Comparison of ENCODE assay signal across 1 cellular context in genomic region chr16:88487920-88488842, GRCh38.
TF ChIP-seq lines count a peak whose summit lies in the region.

No MANE protein-coding gene starts in this region.

TF ChIP-seq in HepG2, 621 proteins besides CTCF, POLR2A, EP300 and RAD21 (continued from another document and continues in another):
- peak; percentile 100 for TF ChIP-seq NR1H2 (CRISPR knock-in tag; IDR thresholded peaks at IDR 0.05; ENCODE audit: borderline replicate concordance, low read depth)
- TF ChIP-seq PITX1 (CRISPR knock-in tag; IDR thresholded peaks at IDR 0.05) = peak; percentile 99
- peak; percentile 100 for TF ChIP-seq ERF (CRISPR knock-in tag; IDR thresholded peaks at IDR 0.05)
- TF ChIP-seq MIXL1 (CRISPR knock-in tag; IDR thresholded peaks at IDR 0.05) = peak; percentile 100
- TF ChIP-seq, protein P1, sequence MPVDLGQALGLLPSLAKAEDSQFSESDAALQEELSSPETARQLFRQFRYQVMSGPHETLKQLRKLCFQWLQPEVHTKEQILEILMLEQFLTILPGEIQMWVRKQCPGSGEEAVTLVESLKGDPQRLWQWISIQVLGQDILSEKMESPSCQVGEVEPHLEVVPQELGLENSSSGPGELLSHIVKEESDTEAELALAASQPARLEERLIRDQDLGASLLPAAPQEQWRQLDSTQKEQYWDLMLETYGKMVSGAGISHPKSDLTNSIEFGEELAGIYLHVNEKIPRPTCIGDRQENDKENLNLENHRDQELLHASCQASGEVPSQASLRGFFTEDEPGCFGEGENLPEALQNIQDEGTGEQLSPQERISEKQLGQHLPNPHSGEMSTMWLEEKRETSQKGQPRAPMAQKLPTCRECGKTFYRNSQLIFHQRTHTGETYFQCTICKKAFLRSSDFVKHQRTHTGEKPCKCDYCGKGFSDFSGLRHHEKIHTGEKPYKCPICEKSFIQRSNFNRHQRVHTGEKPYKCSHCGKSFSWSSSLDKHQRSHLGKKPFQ (CRISPR knock-in tag; IDR thresholded peaks at IDR 0.05; ENCODE audit: insufficient replicate concordance) = peak; percentile 100
- peak; percentile 100 for TF ChIP-seq ZNF678 (CRISPR knock-in tag; IDR thresholded peaks at IDR 0.05)
- peak; percentile 100 for TF ChIP-seq ASH2L (IDR thresholded peaks at IDR 0.05; ENCODE audit: insufficient read length, low read depth, low read length)
- TF ChIP-seq CEBPB (IDR thresholded peaks at IDR 0.05; ENCODE audit: borderline replicate concordance, low read depth, low read length) = no peak
- peak; percentile 100 for TF ChIP-seq ZNF761 (CRISPR knock-in tag; conservative IDR thresholded peaks at IDR 0.05)
- TF ChIP-seq, protein P2, sequence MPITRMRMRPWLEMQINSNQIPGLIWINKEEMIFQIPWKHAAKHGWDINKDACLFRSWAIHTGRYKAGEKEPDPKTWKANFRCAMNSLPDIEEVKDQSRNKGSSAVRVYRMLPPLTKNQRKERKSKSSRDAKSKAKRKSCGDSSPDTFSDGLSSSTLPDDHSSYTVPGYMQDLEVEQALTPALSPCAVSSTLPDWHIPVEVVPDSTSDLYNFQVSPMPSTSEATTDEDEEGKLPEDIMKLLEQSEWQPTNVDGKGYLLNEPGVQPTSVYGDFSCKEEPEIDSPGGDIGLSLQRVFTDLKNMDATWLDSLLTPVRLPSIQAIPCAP (CRISPR knock-in tag; IDR thresholded peaks at IDR 0.05; ENCODE audit: low read depth) = peak; percentile 100
- TF ChIP-seq ZNF563 (CRISPR knock-in tag; IDR thresholded peaks at IDR 0.05) = peak; percentile 100
- no peak for TF ChIP-seq SRSF9 (IDR thresholded peaks at IDR 0.05; ENCODE audit: borderline replicate concordance, insufficient read depth, low read depth, low read length, poor library complexity, severe bottlenecking)
- peak; percentile 99 for TF ChIP-seq MTF2 (CRISPR knock-in tag; IDR thresholded peaks at IDR 0.05; ENCODE audit: borderline replicate concordance)
- peak; percentile 100 for TF ChIP-seq NRL (CRISPR knock-in tag; IDR thresholded peaks at IDR 0.05; ENCODE audit: borderline replicate concordance)
- peak; percentile 71 for TF ChIP-seq NR2F2 (IDR thresholded peaks at IDR 0.05; ENCODE audit: borderline replicate concordance, low read depth)
- peak; percentile 100 for TF ChIP-seq KLF11 (CRISPR knock-in tag; IDR thresholded peaks at IDR 0.05)
- TF ChIP-seq TEF (CRISPR knock-in tag; IDR thresholded peaks at IDR 0.05) = peak; percentile 100
- TF ChIP-seq KDM6A (CRISPR knock-in tag; IDR thresholded peaks at IDR 0.05; ENCODE audit: low read depth) = peak; percentile 99
- peak; percentile 95 for TF ChIP-seq ETV5 (CRISPR knock-in tag; IDR thresholded peaks at IDR 0.05; ENCODE audit: borderline replicate concordance)
- TF ChIP-seq E2F5 (CRISPR knock-in tag; conservative IDR thresholded peaks at IDR 0.05) = peak; percentile 86
- TF ChIP-seq, protein P3, sequence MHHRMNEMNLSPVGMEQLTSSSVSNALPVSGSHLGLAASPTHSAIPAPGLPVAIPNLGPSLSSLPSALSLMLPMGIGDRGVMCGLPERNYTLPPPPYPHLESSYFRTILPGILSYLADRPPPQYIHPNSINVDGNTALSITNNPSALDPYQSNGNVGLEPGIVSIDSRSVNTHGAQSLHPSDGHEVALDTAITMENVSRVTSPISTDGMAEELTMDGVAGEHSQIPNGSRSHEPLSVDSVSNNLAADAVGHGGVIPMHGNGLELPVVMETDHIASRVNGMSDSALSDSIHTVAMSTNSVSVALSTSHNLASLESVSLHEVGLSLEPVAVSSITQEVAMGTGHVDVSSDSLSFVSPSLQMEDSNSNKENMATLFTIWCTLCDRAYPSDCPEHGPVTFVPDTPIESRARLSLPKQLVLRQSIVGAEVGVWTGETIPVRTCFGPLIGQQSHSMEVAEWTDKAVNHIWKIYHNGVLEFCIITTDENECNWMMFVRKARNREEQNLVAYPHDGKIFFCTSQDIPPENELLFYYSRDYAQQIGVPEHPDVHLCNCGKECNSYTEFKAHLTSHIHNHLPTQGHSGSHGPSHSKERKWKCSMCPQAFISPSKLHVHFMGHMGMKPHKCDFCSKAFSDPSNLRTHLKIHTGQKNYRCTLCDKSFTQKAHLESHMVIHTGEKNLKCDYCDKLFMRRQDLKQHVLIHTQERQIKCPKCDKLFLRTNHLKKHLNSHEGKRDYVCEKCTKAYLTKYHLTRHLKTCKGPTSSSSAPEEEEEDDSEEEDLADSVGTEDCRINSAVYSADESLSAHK (CRISPR knock-in tag; IDR thresholded peaks at IDR 0.05; ENCODE audit: borderline replicate concordance) = peak; percentile 98
- TF ChIP-seq ZNF788 (CRISPR knock-in tag; IDR thresholded peaks at IDR 0.05; ENCODE audit: borderline replicate concordance) = peak; percentile 100
- peak; percentile 94 for TF ChIP-seq MLLT10 (CRISPR knock-in tag; IDR thresholded peaks at IDR 0.05)
- TF ChIP-seq KLF9 (CRISPR knock-in tag; IDR thresholded peaks at IDR 0.05; ENCODE audit: low read depth) = peak; percentile 100
- TF ChIP-seq, protein P4, sequence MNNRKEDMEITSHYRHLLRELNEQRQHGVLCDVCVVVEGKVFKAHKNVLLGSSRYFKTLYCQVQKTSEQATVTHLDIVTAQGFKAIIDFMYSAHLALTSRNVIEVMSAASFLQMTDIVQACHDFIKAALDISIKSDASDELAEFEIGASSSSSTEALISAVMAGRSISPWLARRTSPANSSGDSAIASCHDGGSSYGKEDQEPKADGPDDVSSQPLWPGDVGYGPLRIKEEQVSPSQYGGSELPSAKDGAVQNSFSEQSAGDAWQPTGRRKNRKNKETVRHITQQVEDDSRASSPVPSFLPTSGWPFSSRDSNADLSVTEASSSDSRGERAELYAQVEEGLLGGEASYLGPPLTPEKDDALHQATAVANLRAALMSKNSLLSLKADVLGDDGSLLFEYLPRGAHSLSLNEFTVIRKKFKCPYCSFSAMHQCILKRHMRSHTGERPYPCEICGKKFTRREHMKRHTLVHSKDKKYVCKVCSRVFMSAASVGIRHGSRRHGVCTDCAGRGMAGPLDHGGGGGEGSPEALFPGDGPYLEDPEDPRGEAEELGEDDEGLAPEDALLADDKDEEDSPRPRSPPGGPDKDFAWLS (CRISPR knock-in tag; IDR thresholded peaks at IDR 0.05; ENCODE audit: borderline replicate concordance) = peak; percentile 94
- TF ChIP-seq, protein P5, sequence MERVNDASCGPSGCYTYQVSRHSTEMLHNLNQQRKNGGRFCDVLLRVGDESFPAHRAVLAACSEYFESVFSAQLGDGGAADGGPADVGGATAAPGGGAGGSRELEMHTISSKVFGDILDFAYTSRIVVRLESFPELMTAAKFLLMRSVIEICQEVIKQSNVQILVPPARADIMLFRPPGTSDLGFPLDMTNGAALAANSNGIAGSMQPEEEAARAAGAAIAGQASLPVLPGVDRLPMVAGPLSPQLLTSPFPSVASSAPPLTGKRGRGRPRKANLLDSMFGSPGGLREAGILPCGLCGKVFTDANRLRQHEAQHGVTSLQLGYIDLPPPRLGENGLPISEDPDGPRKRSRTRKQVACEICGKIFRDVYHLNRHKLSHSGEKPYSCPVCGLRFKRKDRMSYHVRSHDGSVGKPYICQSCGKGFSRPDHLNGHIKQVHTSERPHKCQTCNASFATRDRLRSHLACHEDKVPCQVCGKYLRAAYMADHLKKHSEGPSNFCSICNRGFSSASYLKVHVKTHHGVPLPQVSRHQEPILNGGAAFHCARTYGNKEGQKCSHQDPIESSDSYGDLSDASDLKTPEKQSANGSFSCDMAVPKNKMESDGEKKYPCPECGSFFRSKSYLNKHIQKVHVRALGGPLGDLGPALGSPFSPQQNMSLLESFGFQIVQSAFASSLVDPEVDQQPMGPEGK (CRISPR knock-in tag; IDR thresholded peaks at IDR 0.05) = peak; percentile 99
- TF ChIP-seq MLX (CRISPR knock-in tag; IDR thresholded peaks at IDR 0.05) = peak; percentile 100
- peak; percentile 98 for TF ChIP-seq FOXK1 (CRISPR knock-in tag; IDR thresholded peaks at IDR 0.05; ENCODE audit: borderline replicate concordance, low read depth)
- peak; percentile 88 for TF ChIP-seq PHF8 (CRISPR knock-in tag; IDR thresholded peaks at IDR 0.05)
- TF ChIP-seq TCF12 (IDR thresholded peaks at IDR 0.05) = no peak
- TF ChIP-seq TCF12 (CRISPR knock-in tag; IDR thresholded peaks at IDR 0.05) = peak; percentile 100
- TF ChIP-seq ZNF607 (CRISPR knock-in tag; IDR thresholded peaks at IDR 0.05; ENCODE audit: borderline replicate concordance) = peak; percentile 100
- TF ChIP-seq ZSCAN20 (CRISPR knock-in tag; IDR thresholded peaks at IDR 0.05; ENCODE audit: borderline replicate concordance) = peak; percentile 100
- TF ChIP-seq BCLAF1 (IDR thresholded peaks at IDR 0.05) = no peak
- peak; percentile 100 for TF ChIP-seq ZNF33B (CRISPR knock-in tag; IDR thresholded peaks at IDR 0.05)
- TF ChIP-seq SPEN (CRISPR knock-in tag; IDR thresholded peaks at IDR 0.05; ENCODE audit: low read depth) = peak; percentile 100
- peak; percentile 97 for TF ChIP-seq KAT8 (CRISPR knock-in tag; IDR thresholded peaks at IDR 0.05)
- TF ChIP-seq ZNF510 (CRISPR knock-in tag; IDR thresholded peaks at IDR 0.05; ENCODE audit: low read depth) = peak; percentile 100
- no peak for TF ChIP-seq ZNF513 (CRISPR knock-in tag; conservative IDR thresholded peaks at IDR 0.05)
- TF ChIP-seq, protein P6, sequence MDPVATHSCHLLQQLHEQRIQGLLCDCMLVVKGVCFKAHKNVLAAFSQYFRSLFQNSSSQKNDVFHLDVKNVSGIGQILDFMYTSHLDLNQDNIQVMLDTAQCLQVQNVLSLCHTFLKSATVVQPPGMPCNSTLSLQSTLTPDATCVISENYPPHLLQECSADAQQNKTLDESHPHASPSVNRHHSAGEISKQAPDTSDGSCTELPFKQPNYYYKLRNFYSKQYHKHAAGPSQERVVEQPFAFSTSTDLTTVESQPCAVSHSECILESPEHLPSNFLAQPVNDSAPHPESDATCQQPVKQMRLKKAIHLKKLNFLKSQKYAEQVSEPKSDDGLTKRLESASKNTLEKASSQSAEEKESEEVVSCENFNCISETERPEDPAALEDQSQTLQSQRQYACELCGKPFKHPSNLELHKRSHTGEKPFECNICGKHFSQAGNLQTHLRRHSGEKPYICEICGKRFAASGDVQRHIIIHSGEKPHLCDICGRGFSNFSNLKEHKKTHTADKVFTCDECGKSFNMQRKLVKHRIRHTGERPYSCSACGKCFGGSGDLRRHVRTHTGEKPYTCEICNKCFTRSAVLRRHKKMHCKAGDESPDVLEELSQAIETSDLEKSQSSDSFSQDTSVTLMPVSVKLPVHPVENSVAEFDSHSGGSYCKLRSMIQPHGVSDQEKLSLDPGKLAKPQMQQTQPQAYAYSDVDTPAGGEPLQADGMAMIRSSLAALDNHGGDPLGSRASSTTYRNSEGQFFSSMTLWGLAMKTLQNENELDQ (CRISPR knock-in tag; IDR thresholded peaks at IDR 0.05; ENCODE audit: borderline replicate concordance) = peak; percentile 99
- TF ChIP-seq ZMYM4 (CRISPR knock-in tag; IDR thresholded peaks at IDR 0.05) = peak; percentile 99
- TF ChIP-seq, protein P7, sequence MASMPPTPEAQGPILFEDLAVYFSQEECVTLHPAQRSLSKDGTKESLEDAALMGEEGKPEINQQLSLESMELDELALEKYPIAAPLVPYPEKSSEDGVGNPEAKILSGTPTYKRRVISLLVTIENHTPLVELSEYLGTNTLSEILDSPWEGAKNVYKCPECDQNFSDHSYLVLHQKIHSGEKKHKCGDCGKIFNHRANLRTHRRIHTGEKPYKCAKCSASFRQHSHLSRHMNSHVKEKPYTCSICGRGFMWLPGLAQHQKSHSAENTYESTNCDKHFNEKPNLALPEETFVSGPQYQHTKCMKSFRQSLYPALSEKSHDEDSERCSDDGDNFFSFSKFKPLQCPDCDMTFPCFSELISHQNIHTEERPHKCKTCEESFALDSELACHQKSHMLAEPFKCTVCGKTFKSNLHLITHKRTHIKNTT (CRISPR knock-in tag; IDR thresholded peaks at IDR 0.05) = 0 out of 2 replicates have a peak, but pooled peaks have one; percentile 36
- TF ChIP-seq MZF1 (CRISPR knock-in tag; IDR thresholded peaks at IDR 0.05; ENCODE audit: borderline replicate concordance) = peak; percentile 100
